In the genomic region with DNA sequence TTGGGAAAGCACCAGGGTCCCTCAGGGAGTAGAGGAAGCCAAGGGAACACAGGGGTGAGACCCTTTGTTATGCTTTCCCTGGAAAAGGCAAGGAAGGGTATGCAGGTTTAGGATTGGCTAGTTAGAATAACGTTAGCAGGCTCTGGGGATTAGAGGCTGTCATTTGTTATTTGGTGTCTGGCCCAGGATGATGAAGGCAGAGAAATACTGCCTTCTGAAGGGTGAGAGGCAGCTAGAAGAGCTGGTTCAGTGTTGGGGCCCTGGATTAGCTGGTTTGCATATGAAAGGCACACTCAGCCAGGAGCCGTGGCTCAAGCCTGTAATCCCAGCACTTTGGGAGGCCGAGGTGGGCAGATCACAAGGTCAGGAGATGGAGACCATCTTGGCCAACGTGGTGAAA, we compare ENCODE assay signal across 12 cellular contexts. TPM values are rescaled to one million over a fixed set of nuclear protein-coding genes. Genes with fewer than 3 reads are reported as not detected.
DNase-seq lines count a peak whose midpoint lies in the region; ATAC-seq and TF ChIP-seq lines count a peak whose summit lies in the region.
"Had no signal": no experiment of that assay in that cellular context is flagged by ENCODE, and none has a peak within 500 bp of the region (broad histone marks: within the 10 kb centered on the region; RNA-seq: fewer than 3 reads in every experiment).

No MANE protein-coding gene starts in this region.

- H3K27me3 Mint-ChIP-seq in central memory CD8-positive, alpha-beta T cell, result no peaks in the 10 kb centered on the region

- no peak overlapping the region for H2BK12ac ChIP-seq in neuronal stem cell (ENCODE audit: low read length)

- H3K27ac ChIP-seq in HL-60 (replicated peaks) (peak overlapping the region; percentile 88), neuronal stem cell (replicated peaks; ENCODE audit: low read length) (peak overlapping the region; percentile 66)
- H3K27ac ChIP-seq: epithelial cell of prostate had no signal

- WGBS in neuronal stem cell (ENCODE audit: extremely low coverage in 2 of 2, insufficient read length in 2 of 2, insufficient replicate concordance in 1 of 2), 2 donors, result no CpG with 5 or more reads among the region's 4 CpGs

- H3K4me3 ChIP-seq in HL-60 (replicated peaks; ENCODE audit: insufficient read depth, low read length) (no peak overlapping the region), neuronal stem cell (ENCODE audit: low read length in 2 of 2) (no peak overlapping the region)

- H3K18ac ChIP-seq in neuronal stem cell (ENCODE audit: low read length), result peak overlapping the region; percentile 62

- no peak overlapping the region for H2AFZ ChIP-seq in neuronal stem cell (ENCODE audit: low read length)

- H4K91ac ChIP-seq in neuronal stem cell (ENCODE audit: low read depth, low read length, poor library complexity), result no peak overlapping the region

- H3K27ac Mint-ChIP-seq in central memory CD8-positive, alpha-beta T cell (ENCODE audit: low read depth), result peak overlapping the region; percentile 82

- H3K4me3 Mint-ChIP-seq in central memory CD8-positive, alpha-beta T cell, result no peak overlapping the region

- H3K4me1 ChIP-seq in neuronal stem cell (ENCODE audit: control insufficient read depth in 2 of 2, insufficient read depth in 1 of 2, low read depth in 1 of 2, low read length in 2 of 2), result peaks cover 16 to 17% of the 10 kb centered on the region in 2 donors

- H3K4ac ChIP-seq in neuronal stem cell (ENCODE audit: low read length), result no peak overlapping the region

- no peak for TF ChIP-seq CTCF in HL-60 (IDR thresholded peaks at IDR 0.05; ENCODE audit: insufficient read depth, low read length)

- H2BK15ac ChIP-seq in neuronal stem cell (ENCODE audit: low read length), result no peak overlapping the region

- H2AK5ac ChIP-seq in neuronal stem cell (ENCODE audit: low read depth, low read length), result no peak overlapping the region

- H3K36me3 ChIP-seq in neuronal stem cell (replicated peaks in 1 of 2; ENCODE audit: control insufficient read depth in 2 of 2, insufficient read depth in 2 of 2, low read length in 2 of 2), result peaks cover 8 to 27% of the 10 kb centered on the region in 2 donors

- no peaks in the 10 kb centered on the region for H3K79me1 ChIP-seq in neuronal stem cell (ENCODE audit: low read depth, low read length)

- H3K9ac ChIP-seq in neuronal stem cell (ENCODE audit: low read depth, low read length, poor library complexity), result peak overlapping the region; percentile 2

- H3K9me3 Mint-ChIP-seq in central memory CD8-positive, alpha-beta T cell, result no peaks in the 10 kb centered on the region

- H3K27me3 ChIP-seq in HL-60 (ENCODE audit: insufficient read depth, poor library complexity, severe bottlenecking) (no peaks in the 10 kb centered on the region), neuronal stem cell (ENCODE audit: control insufficient read depth in 3 of 3, insufficient read depth in 3 of 3, low read depth in 1 of 3, low read length in 3 of 3) (no peaks in the 10 kb centered on the region)

- no peaks in the 10 kb centered on the region for H3K9me3 ChIP-seq in neuronal stem cell (replicated peaks in 1 of 2; ENCODE audit: control insufficient read depth in 2 of 2, insufficient read depth in 1 of 2, low read depth in 1 of 2, low read length in 2 of 2)

- no peak overlapping the region for H4K8ac ChIP-seq in neuronal stem cell (ENCODE audit: low read depth, low read length)

- H3K36me3 Mint-ChIP-seq in central memory CD8-positive, alpha-beta T cell (ENCODE audit: insufficient read depth), result peaks cover 14% of the 10 kb centered on the region

- DNase-seq in HL-60 (ENCODE audit: low read depth in 1 of 2, low spot score in 1 of 2) (no peak), neuronal stem cell (ENCODE audit: low spot score) (peak; percentile 23), amygdala (lab: John Stamatoyannopoulos, UW) (no peak)
- DNase-seq in central memory CD8-positive, alpha-beta T cell (ENCODE audit: low spot score in 2 of 2), result no peak
- no peak for DNase-seq in stimulated activated CD4-positive, alpha-beta T cell treated with anti-CD3 and anti-CD28 coated beads, Interleukin-1b, Interleukin-23, amount 100 ng/mL, for 48 hours
- DNase-seq: activated CD4-positive, alpha-beta T cell treated with anti-CD3 and anti-CD28 coated beads for 4 hours; activated effector memory CD4-positive, alpha-beta T cell treated with Interleukin-2 at 50 U/mL for 16 hours; midbrain; NCI-H2171; substantia nigra had no signal

- H3K23ac ChIP-seq in neuronal stem cell (ENCODE audit: low read depth, low read length, poor library complexity), result no peak overlapping the region

- no peak for ATAC-seq in central memory CD8-positive, alpha-beta T cell (replicated peaks; ENCODE audit: extremely low read depth, poor library complexity, severe bottlenecking)
- ATAC-seq in GM18517 (IDR thresholded peaks at IDR 0.05; ENCODE audit: unreplicated experiment), result no peak

- H3K4me1 Mint-ChIP-seq in central memory CD8-positive, alpha-beta T cell, result peaks cover 49% of the 10 kb centered on the region

- peak overlapping the region; percentile 4 for H2BK5ac ChIP-seq in neuronal stem cell (ENCODE audit: low read length)

- H2BK120ac ChIP-seq in neuronal stem cell (ENCODE audit: low read depth, low read length), result no peak overlapping the region

- H3K14ac ChIP-seq in neuronal stem cell (ENCODE audit: low read length), result no peak overlapping the region

- H3K4me2 ChIP-seq in neuronal stem cell (ENCODE audit: insufficient read depth, low read length, poor library complexity, severe bottlenecking), result no peak overlapping the region

RNA-seq across cellular contexts. Expression of a gene that starts 3.0 kb away (rescaled TPM):
- 4.9 TPM for polyA plus RNA-seq in neuronal stem cell (2013, experiment 1 of 2)
- 5.1 TPM for polyA plus RNA-seq in neuronal stem cell (2013, experiment 2 of 2)

RNA-seq across cellular contexts. Expression of a gene that starts 12.4 kb away (rescaled TPM):
- 19.3 TPM for polyA plus RNA-seq in neuronal stem cell (2013, experiment 1 of 2)
- polyA plus RNA-seq in neuronal stem cell (2013, experiment 2 of 2), result 18.7 TPM

RNA-seq across cellular contexts. Expression of a gene that starts 58.2 kb away (rescaled TPM):
- 2.3 TPM for polyA plus RNA-seq in neuronal stem cell (2013, experiment 1 of 2)
- 2.5 TPM for polyA plus RNA-seq in neuronal stem cell (2013, experiment 2 of 2)

RNA-seq across cellular contexts. Expression of a gene that starts 59.3 kb away (rescaled TPM):
- polyA plus RNA-seq in neuronal stem cell (2013, experiment 1 of 2), result 17.9 TPM
- polyA plus RNA-seq in neuronal stem cell (2013, experiment 2 of 2), result 17.2 TPM
